In genomic region chr1:51300270-51300669, GRCh38 we compare ENCODE assay signal across 16 cellular contexts. TPM values are rescaled to one million over a fixed set of nuclear protein-coding genes. Genes with fewer than 3 reads are reported as not detected.
DNase-seq lines count a peak whose midpoint lies in the region; ATAC-seq lines count a peak whose summit lies in the region.
"Had no signal": no experiment of that assay in that cellular context is flagged by ENCODE, and none has a peak within 500 bp of the region (broad histone marks: within the 10 kb centered on the region; RNA-seq: fewer than 3 reads in every experiment).

No MANE protein-coding gene starts in this region.

- no peak overlapping the region for H3K4me3 Mint-ChIP-seq in activated T-helper 2 cell treated with anti-CD3 and anti-CD28 coated beads, Interferon-gamma antibody, Interleukin-2, Interleukin-4, amounts not matched to agents 10 μg/mL and 5 μg/mL and 100 μg/mL, durations not matched to agents 14 hours and 24 hours and 36 hours (ENCODE audit: low read depth)
- H3K4me3 Mint-ChIP-seq: CD4-positive, alpha-beta T cell; GM23338; H9 had no signal

- ATAC-seq in HG02759 (IDR thresholded peaks at IDR 0.05; ENCODE audit: unreplicated experiment) = no peak
- no peak for ATAC-seq in GM19324 (IDR thresholded peaks at IDR 0.05; ENCODE audit: low FRiP score, unreplicated experiment)
- ATAC-seq: A549, GM12878, GM23338 had no signal

- DNase-seq in NCI-H82 (lab: John Stamatoyannopoulos, UW) (peak; percentile 24), NCI-H82 treated with DMSO at 0.1 percent for 48 hours (lab: John Stamatoyannopoulos, UW; ENCODE audit: unreplicated experiment) (no peak), posterior vena cava (ENCODE audit: low spot score) (peak; percentile 74), COLO829 (ENCODE audit: low spot score) (no peak)
- DNase-seq in activated T-helper 2 cell treated with anti-CD3 and anti-CD28 coated beads, Interferon-gamma antibody, Interleukin-2, Interleukin-4, amounts not matched to agents 10 μg/mL and 5 μg/mL and 100 μg/mL, durations not matched to agents 14 hours and 24 hours and 36 hours (ENCODE audit: low spot score) = no peak
- DNase-seq: AML-193; Calu3; CD4-positive, alpha-beta T cell; DND-41; EL; H9 had no signal

- H3K4me1 Mint-ChIP-seq in activated T-helper 2 cell treated with anti-CD3 and anti-CD28 coated beads, Interferon-gamma antibody, Interleukin-2, Interleukin-4, amounts not matched to agents 10 μg/mL and 5 μg/mL and 100 μg/mL, durations not matched to agents 14 hours and 24 hours and 36 hours (ENCODE audit: low read depth) = peaks cover 41% of the 10 kb centered on the region

- H3K27me3 Mint-ChIP-seq in activated T-helper 2 cell treated with anti-CD3 and anti-CD28 coated beads, Interferon-gamma antibody, Interleukin-2, Interleukin-4, amounts not matched to agents 10 μg/mL and 5 μg/mL and 100 μg/mL, durations not matched to agents 14 hours and 24 hours and 36 hours (ENCODE audit: low read depth) = no peaks in the 10 kb centered on the region
- H3K27me3 Mint-ChIP-seq: CD4-positive, alpha-beta T cell had no signal

- no peaks in the 10 kb centered on the region for H3K36me3 Mint-ChIP-seq in activated T-helper 2 cell treated with anti-CD3 and anti-CD28 coated beads, Interferon-gamma antibody, Interleukin-2, Interleukin-4, amounts not matched to agents 10 μg/mL and 5 μg/mL and 100 μg/mL, durations not matched to agents 14 hours and 24 hours and 36 hours (ENCODE audit: low read depth)

- H3K27ac Mint-ChIP-seq in activated T-helper 2 cell treated with anti-CD3 and anti-CD28 coated beads, Interferon-gamma antibody, Interleukin-2, Interleukin-4, amounts not matched to agents 10 μg/mL and 5 μg/mL and 100 μg/mL, durations not matched to agents 14 hours and 24 hours and 36 hours = peak overlapping the region; percentile 33
- H3K27ac Mint-ChIP-seq: CD4-positive, alpha-beta T cell; GM23338; H9 had no signal

- intact Hi-C loops in activated T-helper 2 cell treated with anti-CD3 and anti-CD28 coated beads, Interferon-gamma antibody, Interleukin-2, Interleukin-4, amounts not matched to agents 10 μg/mL and 5 μg/mL and 100 μg/mL, durations not matched to agents 14 hours and 24 hours and 36 hours (cut with micrococcal nuclease) = loop anchor here (2.0 kb wide), 1 partner anchor 15 kb away; no protein-coding TSS in a partner anchor
- intact Hi-C loops in posterior vena cava (cut with DNase I) = no loop called here

- no peaks in the 10 kb centered on the region for H3K9me3 Mint-ChIP-seq in activated T-helper 2 cell treated with anti-CD3 and anti-CD28 coated beads, Interferon-gamma antibody, Interleukin-2, Interleukin-4, amounts not matched to agents 10 μg/mL and 5 μg/mL and 100 μg/mL, durations not matched to agents 14 hours and 24 hours and 36 hours
- H3K9me3 Mint-ChIP-seq: CD4-positive, alpha-beta T cell; H9 had no signal

RNA-seq across cellular contexts. Expression of gene TTC39A, which starts 30.1 kb away (rescaled TPM):
- total RNA-seq in activated T-helper 2 cell treated with anti-CD3 and anti-CD28 coated beads, Interferon-gamma antibody, Interleukin-2, Interleukin-4, amounts not matched to agents 10 μg/mL and 5 μg/mL and 100 μg/mL, durations not matched to agents 14 hours and 24 hours and 36 hours = 0.41 and 0.44 TPM in 2 replicates
- total RNA-seq in posterior vena cava = 1 to 10 TPM in 1 of 2 donors, under 1 TPM in 1; 0.81 to 1.6 TPM
- total RNA-seq: CD4-positive, alpha-beta T cell had no signal

Comparison
In these comparisons a context has a peak if more than half of its experiments do, and no peak if none do; other contexts are left out.
1. DNase-seq: peak in NCI-H82 (single experiment) and posterior vena cava (single experiment); none in NCI-H82 treated with DMSO at 0.1 percent for 48 hours (single experiment), activated T-helper 2 cell treated with anti-CD3 and anti-CD28 coated beads, Interferon-gamma antibody, Interleukin-2, Interleukin-4, amounts not matched to agents 10 μg/mL and 5 μg/mL and 100 μg/mL, durations not matched to agents 14 hours and 24 hours and 36 hours (single experiment) and COLO829 (single experiment).